In genomic region chr2:120343100-120343432, GRCh38 we compare ENCODE assay signal across 1 cellular context.
TF ChIP-seq lines count a peak whose summit lies in the region.

No MANE protein-coding gene starts in this region.

TF ChIP-seq in SK-N-SH, 30 proteins besides CTCF, POLR2A, EP300 and RAD21 (continued from another document):
- no peak for TF ChIP-seq REST (IDR thresholded peaks at IDR 0.05; ENCODE audit: low read depth, low read length)
- TF ChIP-seq POLR2AphosphoS5 (IDR thresholded peaks at IDR 0.05; ENCODE audit: low read depth, low read length), result no peak
- no peak for TF ChIP-seq MAX (IDR thresholded peaks at IDR 0.05; ENCODE audit: low read depth)
- no peak for TF ChIP-seq TAF1 (IDR thresholded peaks at IDR 0.05; ENCODE audit: borderline replicate concordance, low read depth, low read length)
